ENCODE assay signal across 9 cellular contexts in genomic region chr7:111089822-111090426, GRCh38. TPM values are rescaled to one million over a fixed set of nuclear protein-coding genes. Genes with fewer than 3 reads are reported as not detected.
DNase-seq lines count a peak whose midpoint lies in the region; ATAC-seq and TF ChIP-seq lines count a peak whose summit lies in the region.
"Had no signal": no experiment of that assay in that cellular context is flagged by ENCODE, and none has a peak within 500 bp of the region (broad histone marks: within the 10 kb centered on the region; RNA-seq: fewer than 3 reads in every experiment).

No MANE protein-coding gene starts in this region.

- H3K9me3 Mint-ChIP-seq in nephron progenitor cell: no peaks in the 10 kb centered on the region

- in situ Hi-C loops in SK-MEL-5 (cut with HindIII; ENCODE audit: low pct_unique_long_range_greater_than_20kb, low sequenced_read_pairs): no loop called here

- H3K27me3 Mint-ChIP-seq in nephron progenitor cell (ENCODE audit: low read depth, poor library complexity): no peaks in the 10 kb centered on the region

- TF ChIP-seq CTCF in LNCaP clone FGC (IDR thresholded peaks at IDR 0.05; ENCODE audit: control insufficient read depth, extremely low read depth, insufficient read depth) (peak; percentile 51), epithelial cell of esophagus (IDR thresholded peaks at IDR 0.05; ENCODE audit: insufficient read depth, low read depth, low read length, missing control alignments) (peak; percentile 76), nephron progenitor cell (IDR thresholded peaks at IDR 0.05) (peak; percentile 85)

- H3K27ac Mint-ChIP-seq in nephron progenitor cell: no peak overlapping the region

- H3K4me3 ChIP-seq in LNCaP clone FGC (ENCODE audit: low read depth, low read length) (no peak overlapping the region), epithelial cell of esophagus (ENCODE audit: low read length) (no peak overlapping the region)
- H3K4me3 ChIP-seq: SK-N-MC had no signal

- no peak overlapping the region for H3K4me3 Mint-ChIP-seq in nephron progenitor cell

- peak; percentile 42 for ATAC-seq in GM21360 (IDR thresholded peaks at IDR 0.05; ENCODE audit: unreplicated experiment)
- ATAC-seq in GM18519 (IDR thresholded peaks at IDR 0.05; ENCODE audit: low FRiP score, unreplicated experiment): no peak

- peaks cover 40% of the 10 kb centered on the region for H3K4me1 Mint-ChIP-seq in nephron progenitor cell

- DNase-seq in DMS 273 (lab: John Stamatoyannopoulos, UW; ENCODE audit: unreplicated experiment): peak; percentile 83
- DNase-seq in LNCaP clone FGC (ENCODE audit: low read depth): peak; percentile 21
- peak; percentile 75 for DNase-seq in SK-MEL-5 (ENCODE audit: low read depth, low spot score)
- peak; percentile 63 for DNase-seq in epithelial cell of esophagus (ENCODE audit: low read depth)
- DNase-seq in nephron progenitor cell: no peak
- DNase-seq in GM19240 (ENCODE audit: insufficient read length, low spot score): no peak

- no peaks in the 10 kb centered on the region for H3K36me3 Mint-ChIP-seq in nephron progenitor cell (ENCODE audit: low read depth)

RNA-seq across cellular contexts. Expression of gene LRRN3, which starts 1.0 kb away (rescaled TPM):
- total RNA-seq in SK-MEL-5 (2014; rRNA removed; shearing (Covaris generic)): 0.11 TPM in 1 of 2 replicates, not detected in the other
- not detected in 2 replicates for polyA plus RNA-seq in SK-MEL-5 (2015; cell fraction: cytosol; rRNA removed)
- not detected in 2 replicates for polyA plus RNA-seq in SK-MEL-5 (2015; cell fraction: nucleus; rRNA removed)

Comparison
In these comparisons a context has a peak if more than half of its experiments do, and no peak if none do; other contexts are left out.
1. DNase-seq: peak in DMS 273 (single experiment), LNCaP clone FGC (single experiment), SK-MEL-5 (single experiment) and epithelial cell of esophagus (single experiment); none in nephron progenitor cell (single experiment) and GM19240 (single experiment).
2. Peak in every context shown above with its lines, with median percentiles within 50 percentile points of each other: CTCF ChIP-seq.